1 cellular context compared by ENCODE assay signal in the genomic region with DNA sequence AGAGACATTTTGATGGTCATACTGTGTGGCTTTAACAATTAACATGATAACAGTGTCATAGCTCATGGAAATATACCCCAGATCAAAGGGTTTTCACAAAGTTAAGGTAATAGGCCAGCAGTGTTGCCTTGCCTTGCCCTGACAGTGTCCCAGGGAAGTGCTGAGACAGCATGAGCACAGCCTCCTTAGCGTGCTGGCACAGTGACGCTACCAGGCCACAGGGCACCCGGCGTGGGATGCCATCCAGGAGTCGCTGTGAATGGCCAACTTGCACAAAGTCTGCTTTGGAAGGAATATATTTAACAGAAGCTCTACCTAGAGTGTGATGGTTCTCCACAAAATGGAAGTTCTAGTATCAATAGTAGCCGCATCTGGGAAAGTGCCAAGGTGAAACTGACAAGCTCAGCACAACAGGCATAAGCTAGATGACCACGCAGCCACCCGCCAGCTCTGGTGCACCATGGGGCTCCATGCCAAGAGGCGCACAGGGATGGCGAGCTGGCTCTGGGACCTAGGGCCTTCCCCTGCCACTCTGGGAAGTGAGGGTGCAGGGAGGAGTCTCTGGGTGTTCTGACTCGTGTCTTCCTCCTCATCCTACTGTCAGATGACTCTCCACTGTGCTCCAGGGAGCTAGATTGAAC.
TF ChIP-seq lines count a peak whose summit lies in the region.

No MANE protein-coding gene starts in this region.

TF ChIP-seq in WTC11, 78 proteins besides CTCF, POLR2A, EP300 and RAD21 (continued from another document):
- TF ChIP-seq USF2 (CRISPR knock-in tag; IDR thresholded peaks at IDR 0.05), result no peak
- TF ChIP-seq FOXJ3 (CRISPR knock-in tag; IDR thresholded peaks at IDR 0.05; ENCODE audit: borderline replicate concordance), result no peak
- no peak for TF ChIP-seq ETV6 (CRISPR knock-in tag; IDR thresholded peaks at IDR 0.05)
- TF ChIP-seq ZNF138 (CRISPR knock-in tag; conservative IDR thresholded peaks at IDR 0.05), result no peak
- no peak for TF ChIP-seq ZNF396 (CRISPR knock-in tag; IDR thresholded peaks at IDR 0.05; ENCODE audit: borderline replicate concordance)
- TF ChIP-seq OVOL2 (CRISPR knock-in tag; IDR thresholded peaks at IDR 0.05; ENCODE audit: borderline replicate concordance), result no peak
- no peak for TF ChIP-seq NR3C1 (CRISPR knock-in tag; conservative IDR thresholded peaks at IDR 0.05; ENCODE audit: low read depth)
- TF ChIP-seq CREM (CRISPR knock-in tag; IDR thresholded peaks at IDR 0.05), result no peak
- TF ChIP-seq, protein P1, sequence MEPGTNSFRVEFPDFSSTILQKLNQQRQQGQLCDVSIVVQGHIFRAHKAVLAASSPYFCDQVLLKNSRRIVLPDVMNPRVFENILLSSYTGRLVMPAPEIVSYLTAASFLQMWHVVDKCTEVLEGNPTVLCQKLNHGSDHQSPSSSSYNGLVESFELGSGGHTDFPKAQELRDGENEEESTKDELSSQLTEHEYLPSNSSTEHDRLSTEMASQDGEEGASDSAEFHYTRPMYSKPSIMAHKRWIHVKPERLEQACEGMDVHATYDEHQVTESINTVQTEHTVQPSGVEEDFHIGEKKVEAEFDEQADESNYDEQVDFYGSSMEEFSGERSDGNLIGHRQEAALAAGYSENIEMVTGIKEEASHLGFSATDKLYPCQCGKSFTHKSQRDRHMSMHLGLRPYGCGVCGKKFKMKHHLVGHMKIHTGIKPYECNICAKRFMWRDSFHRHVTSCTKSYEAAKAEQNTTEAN (CRISPR knock-in tag; IDR thresholded peaks at IDR 0.05), result no peak
- TF ChIP-seq ERG (CRISPR knock-in tag; IDR thresholded peaks at IDR 0.05), result no peak
- no peak for TF ChIP-seq JUN (CRISPR knock-in tag; IDR thresholded peaks at IDR 0.05)
- no peak for TF ChIP-seq ZNF317 (CRISPR knock-in tag; IDR thresholded peaks at IDR 0.05; ENCODE audit: borderline replicate concordance, low read depth)
- TF ChIP-seq ZNF121 (CRISPR knock-in tag; IDR thresholded peaks at IDR 0.05), result no peak
